9 cellular contexts compared by ENCODE assay signal in genomic region chr1:45785583-45785982, GRCh38. TPM values are rescaled to one million over a fixed set of nuclear protein-coding genes. Genes with fewer than 3 reads are reported as not detected.
A peak's percentile ranks its signal among the peaks of the same experiment; 100 is the strongest.
DNase-seq lines count a peak whose midpoint lies in the region; ATAC-seq, FAIRE-seq and TF ChIP-seq lines count a peak whose summit lies in the region.
"Had no signal": no experiment of that assay in that cellular context is flagged by ENCODE, and none has a peak within 500 bp of the region (broad histone marks: within the 10 kb centered on the region; RNA-seq: fewer than 3 reads in every experiment).

No MANE protein-coding gene starts in this region.

- peak overlapping the region; percentile 15 for H3K4me3 ChIP-seq in effector memory CD4-positive, alpha-beta T cell (ENCODE audit: insufficient read depth, low read depth, low read length, poor library complexity, severe bottlenecking)
- no peak overlapping the region for H3K4me3 ChIP-seq in spleen
- H3K4me3 ChIP-seq in HepG2 (replicated peaks in 1 of 3; ENCODE audit: insufficient read depth in 1 of 3, low read depth in 2 of 3, low read length in 3 of 3): no peak overlapping the region

- in situ Hi-C loops in HepG2 (cut with HindIII; ENCODE audit: extremely low pct_ligation_motif_present, low pct_unique_long_range_greater_than_20kb): no loop called here

- TF ChIP-seq POLR2A in spleen (IDR thresholded peaks at IDR 0.05) (no peak), HepG2 (IDR thresholded peaks at IDR 0.05; ENCODE audit: insufficient read depth in 1 of 2, low read depth in 2 of 2, low read length in 2 of 2) (no peak)

- no peak overlapping the region for H3K4me2 ChIP-seq in HepG2 (ENCODE audit: low read depth, low read length)

- H3K36me3 ChIP-seq in effector memory CD4-positive, alpha-beta T cell (ENCODE audit: control insufficient read depth, insufficient read depth, low read length): no peaks in the 10 kb centered on the region
- H3K36me3 ChIP-seq in spleen (no peaks in the 10 kb centered on the region), HepG2 (replicated peaks in 1 of 2; ENCODE audit: control insufficient read depth in 1 of 2, insufficient read depth in 2 of 2, low read length in 2 of 2) (no peaks in the 10 kb centered on the region)

- CTCF ChIA-PET in HepG2 (lab: Yijun Ruan, JAX; ENCODE audit: low intra/inter-chr PET ratio, low total read pairs): no interaction called here

- FAIRE-seq in HepG2 (lab: Jason Lieb, UNC): no peak

- H3K4me1 ChIP-seq in effector memory CD4-positive, alpha-beta T cell (ENCODE audit: control insufficient read depth, insufficient read depth, low read length, poor library complexity, severe bottlenecking): peaks cover 9% of the 10 kb centered on the region
- peaks cover 0 to 20% (median 4%) of the 10 kb centered on the region in 6 donors for H3K4me1 ChIP-seq in spleen
- peaks cover 5% of the 10 kb centered on the region; the same call in 1 of the 2 replicates for H3K4me1 ChIP-seq in HepG2 (ENCODE audit: insufficient read depth, low read length)

- WGBS in spleen, 5 donors: 44 to 59% (median 50%) methylated on average over 4 of the region's 4 CpGs
- 52% methylated on average over 4 of the region's 4 CpGs for WGBS in HepG2 (ENCODE audit: low lambda C conversion rate)

- no TSS peak for BruUV-seq in HepG2 (replicated peaks; lab: Mats Ljungman, UMichigan)

- TF ChIP-seq CTCF in spleen (IDR thresholded peaks at IDR 0.05 in 8 of 11, conservative IDR thresholded peaks at IDR 0.05 in 3 of 11): no peak
- TF ChIP-seq CTCF in HepG2 (CRISPR knock-in tag; IDR thresholded peaks at IDR 0.05): no peak

- no peak for TF ChIP-seq RAD21 in HepG2 (CRISPR knock-in tag; IDR thresholded peaks at IDR 0.05)

- no peaks in the 10 kb centered on the region for H4K20me1 ChIP-seq in HepG2 (ENCODE audit: insufficient read depth, low read length)

- H2AFZ ChIP-seq in HepG2 (ENCODE audit: low read length): no peak overlapping the region

- H3K27ac ChIP-seq in effector memory CD4-positive, alpha-beta T cell (ENCODE audit: insufficient read depth, low read length, poor library complexity, severe bottlenecking): no peak overlapping the region
- no peak overlapping the region for H3K27ac ChIP-seq in spleen
- no peak overlapping the region for H3K27ac ChIP-seq in HepG2 (ENCODE audit: extremely low read length, insufficient read depth, low read length)

- intact Hi-C loops in spleen (cut with DNase I; ENCODE audit: low total_unique reads) (no loop called here), HepG2 (cut with micrococcal nuclease; ENCODE audit: unreplicated experiment) (no loop called here)

- H3K9me3 ChIP-seq in effector memory CD4-positive, alpha-beta T cell (ENCODE audit: control insufficient read depth, low read length): no peaks in the 10 kb centered on the region
- no peaks in the 10 kb centered on the region for H3K9me3 ChIP-seq in spleen
- no peaks in the 10 kb centered on the region for H3K9me3 ChIP-seq in HepG2 (ENCODE audit: low read length)

- no peaks in the 10 kb centered on the region for H3K27me3 ChIP-seq in effector memory CD4-positive, alpha-beta T cell (replicated peaks; ENCODE audit: control insufficient read depth, insufficient read depth, low read length, poor library complexity, severe bottlenecking)
- H3K27me3 ChIP-seq in spleen (replicated peaks in 1 of 7) (no peaks in the 10 kb centered on the region), HepG2 (ENCODE audit: control insufficient read depth in 1 of 2, insufficient read depth in 2 of 2, low read length in 2 of 2) (no peaks in the 10 kb centered on the region)

- H3K79me2 ChIP-seq in HepG2 (ENCODE audit: insufficient read depth, low read length): no peaks in the 10 kb centered on the region

- no peak overlapping the region for H3K9ac ChIP-seq in HepG2 (ENCODE audit: insufficient read depth, low read depth, low read length)

- ATAC-seq in GM18861 (IDR thresholded peaks at IDR 0.05; ENCODE audit: unreplicated experiment) (peak; percentile 72), HG03460 (IDR thresholded peaks at IDR 0.05; ENCODE audit: unreplicated experiment) (peak; percentile 73), HepG2 (no peak)

- DNase-seq in T-helper 9 cell (peak; percentile 9), spleen (no peak), HepG2 (ENCODE audit: low spot score) (no peak), NCI-H526 (lab: John Stamatoyannopoulos, UW) (no peak), DMS53 (lab: John Stamatoyannopoulos, UW) (no peak)
- DNase-seq in effector memory CD4-positive, alpha-beta T cell: peak; percentile 13 to 21 (median 19)
- DNase-seq: NCI-H345 had no signal

- TF ChIP-seq EP300 in HepG2 (IDR thresholded peaks at IDR 0.05; ENCODE audit: low read depth in 2 of 2, low read length in 2 of 2) (no peak), HepG2 (CRISPR knock-in tag; IDR thresholded peaks at IDR 0.05; ENCODE audit: borderline replicate concordance) (no peak)

- POLR2A ChIA-PET in HepG2 (lab: Yijun Ruan, JAX): no interaction called here

TF ChIP-seq in HepG2, 621 proteins besides CTCF, POLR2A, EP300 and RAD21 (continues in another document):
- no peak for TF ChIP-seq KLF11 (CRISPR knock-in tag; IDR thresholded peaks at IDR 0.05)
- no peak for TF ChIP-seq XRCC5 (optimal IDR thresholded peaks at IDR 0.05; ENCODE audit: low read length)
- no peak for TF ChIP-seq HDAC6 (IDR thresholded peaks at IDR 0.05; ENCODE audit: low read depth, low read length)
- TF ChIP-seq BHLHE40 (IDR thresholded peaks at IDR 0.05; ENCODE audit: low read length): no peak
- TF ChIP-seq NKX3-1 (CRISPR knock-in tag; IDR thresholded peaks at IDR 0.05): no peak
- TF ChIP-seq REL (CRISPR knock-in tag; conservative IDR thresholded peaks at IDR 0.05): no peak
- no peak for TF ChIP-seq CREB3 (CRISPR knock-in tag; IDR thresholded peaks at IDR 0.05)
- TF ChIP-seq TCF7L2 (IDR thresholded peaks at IDR 0.05; ENCODE audit: low read depth, low read length): no peak

RNA-seq across cellular contexts. Expression of gene MAST2, which starts 17.8 kb away (rescaled TPM):
- total RNA-seq in spleen: 10 to 100 TPM in 6 of 7 donors, 1 to 10 TPM in 1; 8.9 to 19.4 (median 14.5) TPM
- polyA plus RNA-seq in spleen: 1 to 10 TPM; 3.6 to 4.1 (median 4.0) TPM
- total RNA-seq in HepG2 (2016; rRNA removed; fragmentation: Illumina TruSeq; extraction: Trizol): 14.3 and 15.3 TPM in 2 replicates
- 9.9 and 10.4 TPM in 2 replicates for total RNA-seq in HepG2 (2016; cell fraction: cytosol; rRNA removed; fragmentation: Illumina TruSeq; extraction: Trizol; ENCODE audit: low read depth)
- total RNA-seq in HepG2 (2016; cell fraction: insoluble cytoplasmic fraction; rRNA removed; fragmentation: Illumina TruSeq; extraction: Trizol): 12.9 and 13.7 TPM in 2 replicates
- 12.0 and 14.5 TPM in 2 replicates for total RNA-seq in HepG2 (2016; cell fraction: membrane; rRNA removed; fragmentation: Illumina TruSeq; extraction: Trizol)
- total RNA-seq in HepG2 (2016; cell fraction: nucleus; rRNA removed; fragmentation: Illumina TruSeq; extraction: Trizol): 26.9 and 30.8 TPM in 2 replicates
- 23.0 and 26.3 TPM in 2 replicates for polyA plus RNA-seq in HepG2 (2011; rRNA removed)
- polyA plus RNA-seq in HepG2 (2011; cell fraction: cytosol; rRNA removed): 15.9 and 16.5 TPM in 2 replicates
- 89.7 and 90.3 TPM in 2 replicates for polyA plus RNA-seq in HepG2 (2011; cell fraction: nucleus; rRNA removed)
- 18.5 and 25.7 TPM in 2 replicates for polyA plus RNA-seq in HepG2 (2012)
- 2.2 and 2.3 TPM in 2 replicates for polyA plus RNA-seq in HepG2 (2016; cell fraction: cytosol; fragmentation: Illumina TruSeq; extraction: Trizol; ENCODE audit: low read depth)
- 16.9 and 21.5 TPM in 2 replicates for polyA plus RNA-seq in HepG2 (2016; cell fraction: insoluble cytoplasmic fraction; fragmentation: Illumina TruSeq; extraction: Trizol; ENCODE audit: low read depth)
- polyA plus RNA-seq in HepG2 (2016; cell fraction: membrane; fragmentation: Illumina TruSeq; extraction: Trizol; ENCODE audit: low read depth): 7.6 and 9.3 TPM in 2 replicates
- 56.2 and 67.8 TPM in 2 replicates for polyA plus RNA-seq in HepG2 (2016; cell fraction: nucleus; fragmentation: Illumina TruSeq; extraction: Trizol; ENCODE audit: insufficient read depth, low read depth)
- 58.6 and 58.9 TPM in 2 replicates for polyA minus RNA-seq in HepG2 (2011; rRNA and poly(A)+ RNA removed; ENCODE audit: low replicate concordance)
- 22.0 and 27.0 TPM in 2 replicates for polyA minus RNA-seq in HepG2 (2011; cell fraction: cytosol; rRNA and poly(A)+ RNA removed)
- 78.5 and 80.8 TPM in 2 replicates for polyA minus RNA-seq in HepG2 (2011; cell fraction: nucleus; rRNA and poly(A)+ RNA removed)

RNA-seq across cellular contexts. Expression of gene IPP, which starts 35.1 kb away (rescaled TPM):
- total RNA-seq in spleen: 10 to 100 TPM in 5 of 7 donors, 1 to 10 TPM in 2; 7.6 to 13.4 (median 10.8) TPM
- polyA plus RNA-seq in spleen: 1 to 10 TPM in 2 of 3 donors, under 1 TPM in 1; 0.96 to 4.1 (median 2.5) TPM
- 9.7 and 14.1 TPM in 2 replicates for total RNA-seq in HepG2 (2016; rRNA removed; fragmentation: Illumina TruSeq; extraction: Trizol)
- total RNA-seq in HepG2 (2016; cell fraction: cytosol; rRNA removed; fragmentation: Illumina TruSeq; extraction: Trizol; ENCODE audit: low read depth): 1.4 and 1.9 TPM in 2 replicates
- total RNA-seq in HepG2 (2016; cell fraction: insoluble cytoplasmic fraction; rRNA removed; fragmentation: Illumina TruSeq; extraction: Trizol): 9.3 and 17.3 TPM in 2 replicates
- 4.3 and 4.5 TPM in 2 replicates for total RNA-seq in HepG2 (2016; cell fraction: membrane; rRNA removed; fragmentation: Illumina TruSeq; extraction: Trizol)
- 6.7 and 6.8 TPM in 2 replicates for total RNA-seq in HepG2 (2016; cell fraction: nucleus; rRNA removed; fragmentation: Illumina TruSeq; extraction: Trizol)
- polyA plus RNA-seq in HepG2 (2011; rRNA removed): 3.0 and 3.1 TPM in 2 replicates
- 1.2 and 2.3 TPM in 2 replicates for polyA plus RNA-seq in HepG2 (2011; cell fraction: cytosol; rRNA removed)
- 0.90 and 1.3 TPM in 2 replicates for polyA plus RNA-seq in HepG2 (2011; cell fraction: nucleus; rRNA removed)
- polyA plus RNA-seq in HepG2 (2012): 4.1 and 6.3 TPM in 2 replicates
- polyA plus RNA-seq in HepG2 (2016; cell fraction: cytosol; fragmentation: Illumina TruSeq; extraction: Trizol; ENCODE audit: low read depth): 0.96 and 1.1 TPM in 2 replicates
- 9.0 and 10.4 TPM in 2 replicates for polyA plus RNA-seq in HepG2 (2016; cell fraction: insoluble cytoplasmic fraction; fragmentation: Illumina TruSeq; extraction: Trizol; ENCODE audit: low read depth)
- 2.3 and 3.1 TPM in 2 replicates for polyA plus RNA-seq in HepG2 (2016; cell fraction: membrane; fragmentation: Illumina TruSeq; extraction: Trizol; ENCODE audit: low read depth)
- polyA plus RNA-seq in HepG2 (2016; cell fraction: nucleus; fragmentation: Illumina TruSeq; extraction: Trizol; ENCODE audit: insufficient read depth, low read depth): 5.5 and 7.0 TPM in 2 replicates
- 2.5 and 3.2 TPM in 2 replicates for polyA minus RNA-seq in HepG2 (2011; rRNA and poly(A)+ RNA removed; ENCODE audit: low replicate concordance)
- polyA minus RNA-seq in HepG2 (2011; cell fraction: cytosol; rRNA and poly(A)+ RNA removed): 3.1 and 3.4 TPM in 2 replicates
- 4.5 and 5.3 TPM in 2 replicates for polyA minus RNA-seq in HepG2 (2011; cell fraction: nucleus; rRNA and poly(A)+ RNA removed)

Comparison
In these comparisons a context has a peak if more than half of its experiments do, and no peak if none do; other contexts are left out.
1. DNase-seq: peak in T-helper 9 cell (single experiment) and effector memory CD4-positive, alpha-beta T cell (3 of 3); none in spleen (single experiment), HepG2 (single experiment), NCI-H526 (0 of 2) and DMS53 (single experiment).